Comparison of ENCODE assay signal across 8 cellular contexts in the genomic region with DNA sequence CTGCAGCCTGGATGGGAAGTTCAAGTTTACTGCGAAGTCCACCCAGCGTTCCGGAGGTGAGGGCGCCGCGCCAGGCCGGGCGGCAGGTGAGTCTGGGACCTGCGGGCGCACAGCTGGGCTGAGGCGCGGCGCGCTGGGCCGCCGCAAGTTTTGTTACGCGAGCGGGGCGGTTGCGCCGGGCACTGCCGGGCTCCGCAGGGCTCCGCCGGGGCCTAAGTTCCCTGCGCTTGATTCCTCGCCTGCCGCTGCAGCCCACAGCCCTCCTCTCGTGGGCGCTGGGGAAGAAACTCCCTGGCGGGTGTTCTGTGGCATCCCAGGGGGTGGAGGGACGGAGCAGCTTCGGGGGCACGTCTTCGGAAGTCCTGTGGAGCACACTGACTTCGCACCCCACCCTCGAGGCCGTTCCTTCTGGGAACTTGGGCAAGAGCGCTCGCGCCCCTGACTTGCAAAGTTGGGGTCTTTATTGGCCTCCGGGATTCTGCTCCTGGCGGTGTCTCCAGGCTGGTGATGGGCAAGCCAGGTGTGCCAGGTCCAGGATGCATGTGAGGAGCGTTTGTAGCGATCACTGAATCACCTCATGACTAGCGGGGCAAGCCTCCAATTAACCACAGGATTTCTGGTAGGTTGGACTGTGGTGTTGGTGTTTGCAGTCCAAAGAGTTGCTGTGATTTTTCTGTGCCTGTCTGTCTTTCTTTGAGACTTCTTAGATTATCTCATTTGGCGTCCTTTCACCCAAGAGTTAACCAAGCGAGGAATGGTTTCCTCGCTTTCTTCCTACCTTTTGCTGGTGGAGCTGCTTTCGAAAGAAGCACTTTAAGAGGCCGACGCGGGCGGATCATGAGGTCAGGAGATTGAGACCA. TPM values are rescaled to one million over a fixed set of nuclear protein-coding genes. Genes with fewer than 3 reads are reported as not detected.
DNase-seq lines count a peak whose midpoint lies in the region; ATAC-seq, FAIRE-seq and TF ChIP-seq lines count a peak whose summit lies in the region.
"Not testable (repeated sequence)": the region's sequence is repeated elsewhere in the genome, so short reads cannot be mapped to it uniquely, and the experiment has no call there.

No MANE protein-coding gene starts in this region.

- POLR2A ChIA-PET in HCT116 (lab: Charles Lee): not testable (repeated sequence)

- ATAC-seq in HCT116 (peak; percentile 42), T-helper 17 cell (peak; percentile 37), heart left ventricle (peak in 3 of 4 donors; percentile 42 to 57 (median 44))

- not testable (repeated sequence) for H3K4me1 ChIP-seq in HCT116 (ENCODE audit: control insufficient read depth in 1 of 2, insufficient read depth in 2 of 2, low read length in 2 of 2); astrocyte (ENCODE audit: insufficient read depth, low read length); neural progenitor cell; tibial nerve
- H3K4me1 ChIP-seq in heart left ventricle: peaks cover 0 to 11% (median 3%) of the 10 kb centered on the region in 12 donors

- H3K9ac ChIP-seq in HCT116 (ENCODE audit: low read length) (peak overlapping the region; percentile 67), astrocyte (ENCODE audit: low read length) (peak overlapping the region; percentile 82)
- H3K9ac ChIP-seq in neural progenitor cell: not testable (repeated sequence)

- H3K9me3 ChIP-seq in HCT116 (ENCODE audit: control insufficient read depth in 1 of 2, insufficient read depth in 1 of 2, low read depth in 1 of 2, low read length in 2 of 2); T-helper 17 cell (ENCODE audit: control insufficient read depth, low read length, poor library complexity, severe bottlenecking); astrocyte (ENCODE audit: insufficient read depth, low read depth, low read length); heart left ventricle; neural progenitor cell (ENCODE audit: low read depth); tibial nerve: not testable (repeated sequence)

- not testable (repeated sequence) for TF ChIP-seq POLR2A in HCT116 (IDR thresholded peaks at IDR 0.05; ENCODE audit: borderline replicate concordance, extremely low read depth, insufficient read depth, insufficient read length); heart left ventricle (IDR thresholded peaks at IDR 0.05); tibial nerve (IDR thresholded peaks at IDR 0.05)

- H3K27ac Mint-ChIP-seq in T-helper 17 cell (peak overlapping the region; percentile 86), astrocyte (ENCODE audit: unreplicated experiment) (peak overlapping the region; percentile 78), neural progenitor cell (peak overlapping the region; percentile 53)

- not testable (repeated sequence) for H3K4me1 Mint-ChIP-seq in T-helper 17 cell; astrocyte (ENCODE audit: low read depth, unreplicated experiment); neural progenitor cell

- H3K36me3 Mint-ChIP-seq in T-helper 17 cell (ENCODE audit: low read depth); astrocyte (ENCODE audit: low read depth, unreplicated experiment); neural progenitor cell: not testable (repeated sequence)

- 6 to 46% (median 19%) methylated on average over 9 to 55 of the region's 55 CpGs for WGBS in heart left ventricle, 4 donors
- WGBS in tibial nerve, 2 donors: 4% methylated on average over 26 to 35 of the region's 55 CpGs

- CTCF ChIA-PET in HCT116 (lab: Charles Lee): not testable (repeated sequence)

- not testable (repeated sequence) for BruUV-seq in HCT116 (replicated peaks; lab: Mats Ljungman, UMichigan)

- H3K9me2 ChIP-seq in HCT116 (ENCODE audit: insufficient read depth): not testable (repeated sequence)

- H2AFZ ChIP-seq in HCT116 (ENCODE audit: low read depth, low read length, poor library complexity, severe bottlenecking); astrocyte (ENCODE audit: low read depth, low read length): not testable (repeated sequence)
- peak overlapping the region; percentile 72 for H2AFZ ChIP-seq in neural progenitor cell (replicated peaks)

- TF ChIP-seq EP300 in tibial nerve (IDR thresholded peaks at IDR 0.05): not testable (repeated sequence)

- not testable (repeated sequence) for TF ChIP-seq CTCF in HCT116 (IDR thresholded peaks at IDR 0.05 in 2 of 3, conservative IDR thresholded peaks at IDR 0.05 in 1 of 3; ENCODE audit: borderline replicate concordance in 1 of 3, insufficient read depth in 1 of 3, low read depth in 2 of 3, low read length in 2 of 3); astrocyte (IDR thresholded peaks at IDR 0.05; ENCODE audit: insufficient read depth, low read depth, low read length); heart left ventricle (IDR thresholded peaks at IDR 0.05); neural progenitor cell (IDR thresholded peaks at IDR 0.05); tibial nerve (IDR thresholded peaks at IDR 0.05)

- H3K79me2 ChIP-seq in HCT116 (ENCODE audit: insufficient read depth, low read length); astrocyte (ENCODE audit: insufficient read depth, low read length); neural progenitor cell (ENCODE audit: low read depth): not testable (repeated sequence)

- H3K4me2 ChIP-seq in HCT116 (ENCODE audit: low read length) (peak overlapping the region; percentile 73), astrocyte (ENCODE audit: low read length) (peak overlapping the region; percentile 84), neural progenitor cell (peak overlapping the region; percentile 81)

- H4K20me1 ChIP-seq in HCT116 (ENCODE audit: insufficient read depth); astrocyte (ENCODE audit: insufficient read depth, low read length); neural progenitor cell (ENCODE audit: low read depth): not testable (repeated sequence)

- H3F3A ChIP-seq in neural progenitor cell (ENCODE audit: low read depth): not testable (repeated sequence)

- intact Hi-C loops in HCT116 (cut with micrococcal nuclease); heart left ventricle (cut with DNase I): not testable (repeated sequence)

- not testable (repeated sequence) for H3K9me3 Mint-ChIP-seq in astrocyte (ENCODE audit: unreplicated experiment); neural progenitor cell

- H3K27me3 Mint-ChIP-seq in T-helper 17 cell; astrocyte (ENCODE audit: low read depth, unreplicated experiment); neural progenitor cell (ENCODE audit: insufficient read depth, low read depth): not testable (repeated sequence)

- H3K27ac ChIP-seq in HCT116 (ENCODE audit: low read depth, low read length) (peak overlapping the region; percentile 70), heart left ventricle (peak overlapping the region in 11 of 12 donors; percentile 66 to 92 (median 82)), tibial nerve (peak overlapping the region in 3 of 4 donors; percentile 82 to 87 (median 84))
- H3K27ac ChIP-seq in astrocyte (ENCODE audit: low read depth, low read length); neural progenitor cell: not testable (repeated sequence)

- peak; percentile 18 for DNase-seq in G401 (ENCODE audit: low spot score)
- DNase-seq in HCT116 (ENCODE audit: low read depth, low spot score); tibial nerve (ENCODE audit: low spot score in 2 of 2): not testable (repeated sequence)
- DNase-seq in KBM-7: peak; percentile 15
- peak in 2 of 3 donors; percentile 17 for DNase-seq in T-helper 17 cell
- peak; percentile 12 for DNase-seq in astrocyte (ENCODE audit: low read depth)
- DNase-seq in heart left ventricle: peak; percentile 7 to 55 (median 33)
- peak; percentile 41 for DNase-seq in neural progenitor cell (ENCODE audit: low spot score)

- H3K4me3 Mint-ChIP-seq in T-helper 17 cell: peak overlapping the region; percentile 90
- H3K4me3 Mint-ChIP-seq in astrocyte (ENCODE audit: unreplicated experiment): peak overlapping the region; percentile 94
- peak overlapping the region; percentile 93 for H3K4me3 Mint-ChIP-seq in neural progenitor cell

- in situ Hi-C loops in G401 (cut with HindIII; ENCODE audit: low sequenced_read_pairs); KBM-7 (cut with MboI; ENCODE audit: low pct_unique_long_range_greater_than_20kb, low sequenced_read_pairs): not testable (repeated sequence)

- RAD21 ChIA-PET in HCT116 (lab: Charles Lee; ENCODE audit: low non-redundant PET in 1 of 2, low total read pairs in 2 of 2, uncharacterized antibody in 2 of 2, unreplicated experiment in 2 of 2): not testable (repeated sequence)

- not testable (repeated sequence) for FAIRE-seq in astrocyte (lab: Jason Lieb, UNC)

- H3K36me3 ChIP-seq in HCT116 (ENCODE audit: control insufficient read depth in 1 of 2, insufficient read depth in 2 of 2, low read length in 2 of 2); astrocyte (ENCODE audit: insufficient read depth, low read length); heart left ventricle; neural progenitor cell; tibial nerve: not testable (repeated sequence)

- TF ChIP-seq RAD21 in HCT116 (IDR thresholded peaks at IDR 0.05; ENCODE audit: low read depth): not testable (repeated sequence)

- H3K27me3 ChIP-seq in HCT116 (ENCODE audit: insufficient read depth, low read length); astrocyte (ENCODE audit: insufficient read depth, low read length); heart left ventricle; neural progenitor cell; tibial nerve: not testable (repeated sequence)

- H3K4me3 ChIP-seq in HCT116 (replicated peaks in 1 of 2; ENCODE audit: low read depth in 1 of 2, low read length in 2 of 2): peak overlapping the region; percentile 61 to 70
- H3K4me3 ChIP-seq in astrocyte (ENCODE audit: insufficient read depth, low read depth, low read length): peak overlapping the region; percentile 65
- peak overlapping the region; percentile 29 to 99 (median 78) for H3K4me3 ChIP-seq in heart left ventricle
- peak overlapping the region; percentile 83 for H3K4me3 ChIP-seq in neural progenitor cell
- peak overlapping the region; percentile 62 to 86 (median 70) for H3K4me3 ChIP-seq in tibial nerve

RNA-seq across cellular contexts. Expression of a gene that starts 1.0 kb away (rescaled TPM):
- total RNA-seq in G401 (2014; rRNA removed; shearing (Covaris generic)): 1.9 and 2.5 TPM in 2 replicates
- 12.1 TPM for total RNA-seq in HCT116 (2021; ENCODE audit: unreplicated experiment)
- 5.9 and 6.0 TPM in 2 replicates for polyA plus RNA-seq in HCT116 (2012)
- total RNA-seq in T-helper 17 cell: 10 to 100 TPM; 22.7 to 28.0 TPM
- total RNA-seq in astrocyte: 7.7 and 7.9 TPM in 2 replicates
- total RNA-seq in heart left ventricle: 1 to 10 TPM; 2.2 to 6.6 (median 3.7) TPM
- 1 to 10 TPM; 2.4 to 2.9 TPM for polyA plus RNA-seq in heart left ventricle
- total RNA-seq in neural progenitor cell (ENCODE audit: low replicate concordance): 7.4 and 9.1 TPM in 2 replicates
- 10 to 100 TPM; 13.4 to 27.3 (median 14.6) TPM for total RNA-seq in tibial nerve
